In the genomic region with DNA sequence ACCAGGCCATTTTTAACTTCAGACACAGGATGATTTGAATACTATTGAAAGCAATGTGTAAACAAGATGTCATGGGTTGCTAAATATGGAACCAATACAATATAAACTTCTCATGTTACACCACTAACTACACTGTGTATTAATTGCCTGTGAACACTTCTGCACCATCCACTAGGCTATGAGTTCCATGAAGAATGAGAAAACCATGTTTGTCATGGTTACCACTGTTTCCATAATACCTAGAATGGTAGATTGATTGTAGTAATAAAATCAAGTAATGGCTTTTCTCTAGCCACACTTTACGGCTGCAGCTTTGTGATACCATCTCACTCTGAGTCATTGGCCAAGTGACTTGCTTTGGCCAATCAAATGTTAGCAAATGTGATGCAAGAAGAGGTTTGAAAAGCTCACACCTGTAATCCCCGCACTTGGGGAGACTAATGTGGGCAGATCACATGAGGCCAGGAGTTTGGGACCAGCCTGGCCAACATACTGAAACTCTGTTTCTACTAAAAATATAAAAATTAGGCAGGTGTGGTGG, we compare ENCODE assay signal across 26 cellular contexts. TPM values are rescaled to one million over a fixed set of nuclear protein-coding genes. Genes with fewer than 3 reads are reported as not detected.
"Had no signal": no experiment of that assay in that cellular context is flagged by ENCODE, and none has a peak within 500 bp of the region (broad histone marks: within the 10 kb centered on the region; RNA-seq: fewer than 3 reads in every experiment).

No MANE protein-coding gene starts in this region.

- H3K27ac ChIP-seq: cardiac muscle cell, esophagus muscularis mucosa, gastroesophageal sphincter, heart left ventricle, left ventricle myocardium inferior, right atrium auricular region, testis, upper lobe of left lung had no signal

- ATAC-seq: gastroesophageal sphincter, heart left ventricle, WTC11 had no signal

- H3K27me3 Mint-ChIP-seq: activated CD4-positive, alpha-beta T cell treated with anti-CD3 and anti-CD28 coated beads, Interleukin-2, amount 10 ng/mL, durations not matched to agents 7 days and 5 days; progenitor cell of endocrine pancreas; stimulated activated naive CD8-positive, alpha-beta T cell treated with anti-CD3 and anti-CD28 coated beads, Interleukin-15, Interleukin-2, amounts not matched to agents 100 ng/mL and 50 ng/mL, for 24 hours had no signal

- H3K4me3 Mint-ChIP-seq: activated CD4-positive, alpha-beta T cell treated with anti-CD3 and anti-CD28 coated beads, Interleukin-2, amount 10 ng/mL, durations not matched to agents 7 days and 5 days; activated T-helper 1 cell treated with anti-CD3 and anti-CD28 coated beads, Interleukin-12 subunit alpha, Interleukin-12 subunit beta, Interleukin-2, Interleukin-4 antibody, amounts not matched to agents 30 ng/mL and 10 ng/mL and 1 ng/mL, durations not matched to agents 14 hours and 24 hours and 36 hours; neural crest cell; stimulated activated naive CD8-positive, alpha-beta T cell treated with anti-CD3 and anti-CD28 coated beads, Interleukin-15, Interleukin-2, amounts not matched to agents 100 ng/mL and 50 ng/mL, for 24 hours; T-helper 2 cell treated with Interferon-gamma antibody and Interleukin-4, amounts not matched to agents 5 μg/mL and 100 μg/mL, for 36 hours; WTC11 had no signal

- H3K4me1 Mint-ChIP-seq: neural crest cell, WTC11 had no signal

- H3K4me1 ChIP-seq: esophagus muscularis mucosa, gastroesophageal sphincter, left ventricle myocardium inferior, right atrium auricular region, testis, upper lobe of left lung had no signal

- DNase-seq: activated CD4-positive, alpha-beta T cell treated with anti-CD3 and anti-CD28 coated beads, Interleukin-2, amount 10 ng/mL, durations not matched to agents 7 days and 5 days; activated gamma-delta T cell treated with Interleukin-2 at 50 U/mL for 16 hours; amniotic stem cell; dermis blood vessel endothelial cell; effector memory CD4-positive, alpha-beta T cell; heart left ventricle; kidney glomerular epithelial cell; left ventricle myocardium inferior; mammary epithelial cell; midbrain; stimulated activated CD4-positive, alpha-beta T cell treated with anti-CD3 and anti-CD28 coated beads, Interleukin-2, amount 100 ng/mL, for 24 hours; testis; upper lobe of left lung had no signal

- H3K4me3 ChIP-seq: cardiac muscle cell, esophagus muscularis mucosa, gastroesophageal sphincter, heart left ventricle, left ventricle myocardium inferior, right atrium auricular region, testis, upper lobe of left lung had no signal

- FAIRE-seq: endothelial cell of umbilical vein had no signal

- H3K27me3 ChIP-seq: cardiac muscle cell, gastroesophageal sphincter, heart left ventricle, right atrium auricular region, testis, upper lobe of left lung had no signal

- H3K36me3 Mint-ChIP-seq: activated naive CD4-positive, alpha-beta T cell treated with anti-CD3 and anti-CD28 coated beads, Interleukin-2, amount 50 U/mL, for 72 hours; WTC11 had no signal

- H3K27ac Mint-ChIP-seq: activated CD4-positive, alpha-beta T cell treated with anti-CD3 and anti-CD28 coated beads, Interleukin-2, amount 10 ng/mL, durations not matched to agents 7 days and 5 days; activated naive CD4-positive, alpha-beta T cell treated with anti-CD3 and anti-CD28 coated beads, Interleukin-2, amount 50 U/mL, for 72 hours; activated T-helper 1 cell treated with anti-CD3 and anti-CD28 coated beads, Interleukin-12 subunit alpha, Interleukin-12 subunit beta, Interleukin-2, Interleukin-4 antibody, amounts not matched to agents 30 ng/mL and 10 ng/mL and 1 ng/mL, durations not matched to agents 14 hours and 24 hours and 36 hours; progenitor cell of endocrine pancreas; stimulated activated naive CD8-positive, alpha-beta T cell treated with anti-CD3 and anti-CD28 coated beads, Interleukin-15, Interleukin-2, amounts not matched to agents 100 ng/mL and 50 ng/mL, for 24 hours; T-helper 2 cell treated with Interferon-gamma antibody and Interleukin-4, amounts not matched to agents 5 μg/mL and 100 μg/mL, for 36 hours; WTC11 had no signal

- H3K9me3 Mint-ChIP-seq: activated T-helper 1 cell treated with anti-CD3 and anti-CD28 coated beads, Interleukin-12 subunit alpha, Interleukin-12 subunit beta, Interleukin-2, Interleukin-4 antibody, amounts not matched to agents 30 ng/mL and 10 ng/mL and 1 ng/mL, durations not matched to agents 14 hours and 24 hours and 36 hours; stimulated activated naive CD8-positive, alpha-beta T cell treated with anti-CD3 and anti-CD28 coated beads, Interleukin-15, Interleukin-2, amounts not matched to agents 100 ng/mL and 50 ng/mL, for 24 hours; WTC11 had no signal

- H3K9me3 ChIP-seq: esophagus muscularis mucosa, gastroesophageal sphincter, heart left ventricle, left ventricle myocardium inferior, right atrium auricular region, testis, upper lobe of left lung had no signal

- H3K36me3 ChIP-seq: cardiac muscle cell, esophagus muscularis mucosa, gastroesophageal sphincter, heart left ventricle, left ventricle myocardium inferior, right atrium auricular region, upper lobe of left lung had no signal

RNA-seq across cellular contexts. Expression of gene CYBB, which starts 19.9 kb away (rescaled TPM):
- total RNA-seq: activated CD4-positive, alpha-beta T cell treated with anti-CD3 and anti-CD28 coated beads, Interleukin-2, amount 10 ng/mL, durations not matched to agents 7 days and 5 days; activated CD8-positive, alpha-beta memory T cell treated with anti-CD3 and anti-CD28 coated beads for 36 hours; activated T-helper 1 cell treated with anti-CD3 and anti-CD28 coated beads, Interleukin-12 subunit alpha, Interleukin-12 subunit beta, Interleukin-2, Interleukin-4 antibody, amounts not matched to agents 30 ng/mL and 10 ng/mL and 1 ng/mL, durations not matched to agents 14 hours and 24 hours and 36 hours; dermis blood vessel endothelial cell; endothelial cell of umbilical vein; neural crest cell had no signal
- polyA plus RNA-seq: endothelial cell of umbilical vein had no signal
